In the genomic region with DNA sequence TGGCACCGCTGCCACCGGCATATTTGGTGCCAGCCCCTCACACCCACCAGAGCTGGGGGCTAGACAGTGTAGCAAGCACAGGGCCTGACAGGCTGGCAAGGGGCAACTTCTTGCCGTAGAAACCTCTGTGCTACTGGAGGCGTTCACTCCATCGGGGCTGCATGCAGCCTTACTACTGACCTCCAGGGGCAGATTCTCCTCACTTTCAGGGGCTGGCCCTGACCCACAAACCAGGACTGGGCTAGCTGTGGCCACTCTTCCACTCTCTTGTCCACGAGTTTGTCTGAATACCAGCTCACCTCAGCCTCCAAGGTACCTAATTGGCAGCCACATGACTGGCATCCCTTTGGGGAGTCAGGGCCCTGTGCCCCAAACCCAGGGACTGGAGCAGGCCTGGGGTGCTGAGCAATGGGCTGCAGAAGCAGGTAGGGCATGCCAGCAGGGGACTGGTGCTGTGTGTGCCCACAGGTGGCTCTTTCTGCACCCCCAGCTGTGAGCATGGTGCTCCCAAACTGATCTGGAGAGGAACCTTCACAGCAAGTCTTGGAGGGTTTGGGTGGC, we compare ENCODE assay signal across 16 cellular contexts. TPM values are rescaled to one million over a fixed set of nuclear protein-coding genes. Genes with fewer than 3 reads are reported as not detected.
DNase-seq lines count a peak whose midpoint lies in the region; TF ChIP-seq lines count a peak whose summit lies in the region.
"Had no signal": no experiment of that assay in that cellular context is flagged by ENCODE, and none has a peak within 500 bp of the region (broad histone marks: within the 10 kb centered on the region; RNA-seq: fewer than 3 reads in every experiment).

No MANE protein-coding gene starts in this region.

- H3K4me3 Mint-ChIP-seq in Calu3 (ENCODE audit: low read depth, unreplicated experiment) (no peak overlapping the region), nephron progenitor cell (no peak overlapping the region)
- H3K4me3 Mint-ChIP-seq: immature natural killer cell had no signal

- H3K4me3 ChIP-seq in cardiac fibroblast (replicated peaks in 1 of 2; ENCODE audit: low read depth in 2 of 2, low read length in 2 of 2), result no peak overlapping the region
- H3K4me3 ChIP-seq: adrenal gland had no signal

- CTCF ChIA-PET in Calu3 (lab: Charles Lee), result no interaction called here

- DNase-seq in Calu3, result peak; percentile 12
- peak; percentile 7 to 27 for DNase-seq in Kasumi-1 (lab: John Stamatoyannopoulos, UW)
- no peak for DNase-seq in cardiac fibroblast (ENCODE audit: low read depth in 2 of 2)
- no peak for DNase-seq in nephron progenitor cell
- no peak for DNase-seq in HUDEP-2 (lab: John Stamatoyannopoulos, UW; ENCODE audit: unreplicated experiment in 76 of 76)
- DNase-seq in NCI-H128 (lab: John Stamatoyannopoulos, UW; ENCODE audit: unreplicated experiment), result no peak
- DNase-seq in NCI-H1694 (lab: John Stamatoyannopoulos, UW), result no peak
- DNase-seq in effector CD8-positive, alpha-beta T cell (lab: John Stamatoyannopoulos, UW), result no peak
- DNase-seq: DMS79 treated with DMSO at 0.1 percent for 48 hours, immature natural killer cell, IMR-90, NCI-H226, nucleus accumbens, T-helper 1 cell had no signal

- H3K4me1 Mint-ChIP-seq in Calu3 (ENCODE audit: low read depth, unreplicated experiment) (peaks cover 11% of the 10 kb centered on the region), nephron progenitor cell (peaks cover 16% of the 10 kb centered on the region)

- TF ChIP-seq CTCF in Calu3 (IDR thresholded peaks at IDR 0.05; ENCODE audit: unreplicated experiment) (peak; percentile 13), cardiac fibroblast (IDR thresholded peaks at IDR 0.05; ENCODE audit: low read depth, low read length) (peak; percentile 24), nephron progenitor cell (IDR thresholded peaks at IDR 0.05) (peak; percentile 42)

- intact Hi-C loops in Calu3 (cut with micrococcal nuclease; ENCODE audit: unreplicated experiment), result no loop called here

- H3K9me3 Mint-ChIP-seq in Calu3 (ENCODE audit: low read depth, unreplicated experiment) (no peaks in the 10 kb centered on the region), nephron progenitor cell (no peaks in the 10 kb centered on the region)

- no peaks in the 10 kb centered on the region for H3K36me3 Mint-ChIP-seq in Calu3 (ENCODE audit: insufficient read depth, unreplicated experiment)
- no peaks in the 10 kb centered on the region for H3K36me3 Mint-ChIP-seq in nephron progenitor cell (ENCODE audit: low read depth)
- H3K36me3 Mint-ChIP-seq: immature natural killer cell had no signal

- no TSS peak for BruUV-seq in Calu3 (replicated peaks; lab: Mats Ljungman, UMichigan)

- peaks cover 93% of the 10 kb centered on the region for H3K27me3 Mint-ChIP-seq in Calu3 (ENCODE audit: unreplicated experiment)
- H3K27me3 Mint-ChIP-seq in nephron progenitor cell (ENCODE audit: low read depth, poor library complexity), result peaks cover 89% of the 10 kb centered on the region

- H3K27ac Mint-ChIP-seq in Calu3 (ENCODE audit: unreplicated experiment) (no peak overlapping the region), nephron progenitor cell (no peak overlapping the region)
- H3K27ac Mint-ChIP-seq: immature natural killer cell had no signal

RNA-seq across cellular contexts. Expression of a gene that starts 2.1 kb away (rescaled TPM):
- total RNA-seq in Calu3 (2022), result not detected in 2 replicates
- total RNA-seq: activated CD8-positive, alpha-beta memory T cell treated with anti-CD3 and anti-CD28 coated beads for 36 hours; IMR-90 had no signal

Comparison
In these comparisons a context has a peak if more than half of its experiments do, and no peak if none do; other contexts are left out.
1. DNase-seq: peak in Calu3 (single experiment) and Kasumi-1 (2 of 2); none in cardiac fibroblast (0 of 2), nephron progenitor cell (single experiment), HUDEP-2 (0 of 76), NCI-H128 (single experiment), NCI-H1694 (single experiment) and effector CD8-positive, alpha-beta T cell (single experiment).
2. Peak in every context shown above with its lines, with median percentiles within 50 percentile points of each other: CTCF ChIP-seq.